Comparison of ENCODE assay signal across 10 cellular contexts in genomic region chr12:113462880-113463745, GRCh38. TPM values are rescaled to one million over a fixed set of nuclear protein-coding genes. Genes with fewer than 3 reads are reported as not detected.
A peak's percentile ranks its signal among the peaks of the same experiment; 100 is the strongest.
DNase-seq lines count a peak whose midpoint lies in the region; TF ChIP-seq lines count a peak whose summit lies in the region.
"Had no signal": no experiment of that assay in that cellular context is flagged by ENCODE, and none has a peak within 500 bp of the region (broad histone marks: within the 10 kb centered on the region; RNA-seq: fewer than 3 reads in every experiment).

No MANE protein-coding gene starts in this region.

- H3K9ac ChIP-seq in mammary epithelial cell (ENCODE audit: insufficient read depth, low read length) (no peak overlapping the region), mesendoderm (ENCODE audit: low read length) (no peak overlapping the region)

- peaks cover 24% of the 10 kb centered on the region for H3K4me1 Mint-ChIP-seq in activated T-cell treated with anti-CD3 and anti-CD28 coated beads, Interleukin-2, amount 50 U/mL, for 24 hours (ENCODE audit: low read depth)

- peak overlapping the region; percentile 56 for H3K4me3 Mint-ChIP-seq in activated T-cell treated with anti-CD3 and anti-CD28 coated beads, Interleukin-2, amount 50 U/mL, for 24 hours

- no peak overlapping the region for H3K23ac ChIP-seq in mesendoderm (ENCODE audit: low read length)

- no peak overlapping the region for H4K5ac ChIP-seq in mesendoderm (ENCODE audit: low read length)

- H4K8ac ChIP-seq in mesendoderm (ENCODE audit: low read depth, low read length), result no peak overlapping the region

- H3K79me2 ChIP-seq in mammary epithelial cell (ENCODE audit: insufficient read depth, low read length) (no peaks in the 10 kb centered on the region), mesendoderm (ENCODE audit: control insufficient read depth, insufficient read depth, low read length) (no peaks in the 10 kb centered on the region)

- no peaks in the 10 kb centered on the region for H3K9me3 ChIP-seq in mammary epithelial cell (replicated peaks; ENCODE audit: insufficient read depth, low read length)
- H3K9me3 ChIP-seq in tibial artery, result no peaks in the 10 kb centered on the region

- no peak overlapping the region for H3K27ac ChIP-seq in mammary epithelial cell (ENCODE audit: insufficient read depth, low read depth, low read length)
- no peak overlapping the region for H3K27ac ChIP-seq in mesendoderm (ENCODE audit: low read depth, low read length)
- no peak overlapping the region for H3K27ac ChIP-seq in tibial artery

- H3K27ac Mint-ChIP-seq in activated T-cell treated with anti-CD3 and anti-CD28 coated beads, Interleukin-2, amount 50 U/mL, for 24 hours, result no peak overlapping the region

- no peak overlapping the region for H2BK15ac ChIP-seq in mesendoderm (replicated peaks; ENCODE audit: low read depth)

- H2BK120ac ChIP-seq in mesendoderm (ENCODE audit: low read depth, low read length), result no peak overlapping the region

- no peaks in the 10 kb centered on the region for H3K9me3 Mint-ChIP-seq in activated T-cell treated with anti-CD3 and anti-CD28 coated beads, Interleukin-2, amount 50 U/mL, for 24 hours

- intact Hi-C loops in mammary epithelial cell (cut with micrococcal nuclease) (loop anchor here (1.0 to 5.0 kb wide), 3 partner anchors 294 to 449 kb away; no protein-coding TSS in a partner anchor), tibial artery (cut with DNase I; ENCODE audit: low total_unique reads) (no loop called here)

- no peaks in the 10 kb centered on the region for H4K20me1 ChIP-seq in mammary epithelial cell (ENCODE audit: insufficient read depth, low read length)

- peak; percentile 49 for DNase-seq in activated T-cell treated with anti-CD3 and anti-CD28 coated beads, Interleukin-2, amount 50 U/mL, for 24 hours
- no peak for DNase-seq in activated T-cell treated with anti-CD3 and anti-CD28 coated beads, Interleukin-2, amount 50 U/mL, for 1 hour
- no peak for DNase-seq in mammary epithelial cell
- DNase-seq in mesendoderm, result no peak
- no peak for DNase-seq in tibial artery
- DNase-seq in NCI-H1417 (lab: John Stamatoyannopoulos, UW), result no peak
- DNase-seq in Kasumi-1 (lab: John Stamatoyannopoulos, UW), result no peak
- no peak for DNase-seq in NCI-H2029 treated with DMSO at 0.1 percent for 48 hours (lab: John Stamatoyannopoulos, UW)
- DNase-seq: cortex of kidney had no signal

- in situ Hi-C loops in mammary epithelial cell (cut with MboI; ENCODE audit: low sequenced_read_pairs in 2 of 2), result loop anchor here (10.0 to 25.0 kb wide), 2 partner anchors 449 to 452 kb away; no protein-coding TSS in a partner anchor

- 0% methylated on average over 1 of the region's 99 CpGs for WGBS in mammary epithelial cell (ENCODE audit: low coverage, missing lambda C conversion rate)
- WGBS in mesendoderm (ENCODE audit: extremely low coverage, insufficient coverage, low lambda C conversion rate), result no CpG with 5 or more reads among the region's 99 CpGs

- dilution Hi-C loops in mammary epithelial cell (cut with HindIII; ENCODE audit: low sequenced_read_pairs), result no loop called here

- H3K18ac ChIP-seq in mesendoderm (ENCODE audit: low read length), result no peak overlapping the region

- no peak overlapping the region for H3K4ac ChIP-seq in mesendoderm (ENCODE audit: low read depth, low read length)

- H3K27me3 ChIP-seq in mammary epithelial cell (ENCODE audit: insufficient read depth, low read length), result peaks cover 55% of the 10 kb centered on the region
- peaks cover 53% of the 10 kb centered on the region for H3K27me3 ChIP-seq in mesendoderm (ENCODE audit: insufficient read depth, low read length, poor library complexity)
- H3K27me3 ChIP-seq in tibial artery, result peaks cover 10 to 95% of the 10 kb centered on the region in 2 donors

- no TSS peak for BruUV-seq in mammary epithelial cell (replicated peaks; lab: Mats Ljungman, UMichigan)

- H3K4me3 ChIP-seq in mammary epithelial cell (replicated peaks in 1 of 3; ENCODE audit: insufficient read depth in 1 of 3, low read depth in 2 of 3, low read length in 3 of 3), result no peak overlapping the region
- H3K4me3 ChIP-seq in mesendoderm (ENCODE audit: low read length), result no peak overlapping the region
- peak overlapping the region; percentile 26 to 41 for H3K4me3 ChIP-seq in tibial artery

- H3K36me3 ChIP-seq in mammary epithelial cell (ENCODE audit: insufficient read depth, low read length) (no peaks in the 10 kb centered on the region), mesendoderm (ENCODE audit: control insufficient read depth, insufficient read depth, low read length) (no peaks in the 10 kb centered on the region), tibial artery (no peaks in the 10 kb centered on the region)

- H3K79me1 ChIP-seq in mesendoderm (ENCODE audit: low read length), result no peaks in the 10 kb centered on the region

- H3K4me2 ChIP-seq in mammary epithelial cell (ENCODE audit: insufficient read depth, low read depth, low read length) (peak overlapping the region; percentile 30), mesendoderm (ENCODE audit: low read length) (peak overlapping the region; percentile 5)

- H3K36me3 Mint-ChIP-seq in activated T-cell treated with anti-CD3 and anti-CD28 coated beads, Interleukin-2, amount 50 U/mL, for 24 hours (ENCODE audit: low read depth), result no peaks in the 10 kb centered on the region

- peak overlapping the region; percentile 37 for H3K56ac ChIP-seq in mesendoderm (ENCODE audit: low read length)

- no peak overlapping the region for H2BK5ac ChIP-seq in mesendoderm (ENCODE audit: low read length)

- H2AK5ac ChIP-seq in mesendoderm (ENCODE audit: low read length), result no peak overlapping the region

- peak overlapping the region; percentile 16 for H2AFZ ChIP-seq in mammary epithelial cell (ENCODE audit: low read depth, low read length)

- peaks cover 84% of the 10 kb centered on the region for H3K27me3 Mint-ChIP-seq in activated T-cell treated with anti-CD3 and anti-CD28 coated beads, Interleukin-2, amount 50 U/mL, for 24 hours

- no peak for TF ChIP-seq CTCF in mammary epithelial cell (conservative IDR thresholded peaks at IDR 0.05 in 1 of 2, IDR thresholded peaks at IDR 0.05 in 1 of 2; ENCODE audit: extremely low read depth in 1 of 2, insufficient read depth in 1 of 2, low read depth in 1 of 2, low read length in 2 of 2)
- no peak for TF ChIP-seq CTCF in tibial artery (IDR thresholded peaks at IDR 0.05)

- CTCF ChIA-PET in mammary epithelial cell (lab: Charles Lee; ENCODE audit: low non-redundant PET), result no interaction called here

- H3K4me1 ChIP-seq in mammary epithelial cell (ENCODE audit: insufficient read depth, low read length), result peaks cover 20% of the 10 kb centered on the region
- no peaks in the 10 kb centered on the region for H3K4me1 ChIP-seq in mesendoderm (ENCODE audit: control insufficient read depth, low read depth, low read length)
- H3K4me1 ChIP-seq in tibial artery, result peaks cover 0 to 57% (median 51%) of the 10 kb centered on the region in 4 donors

RNA-seq across cellular contexts. Expression of gene LHX5, which starts 8.6 kb away (rescaled TPM):
- under 1 TPM; 0.49 to 0.67 TPM for total RNA-seq in mammary epithelial cell
- polyA plus RNA-seq in mammary epithelial cell, result 0.17 TPM
- polyA minus RNA-seq in mammary epithelial cell, result not detected
- not detected for polyA plus RNA-seq in mesendoderm (2013, experiment 1 of 2)
- 0.03 TPM for polyA plus RNA-seq in mesendoderm (2013, experiment 2 of 2)
- polyA plus RNA-seq: BJ had no signal

RNA-seq across cellular contexts. Expression of gene SDSL, which starts 40.9 kb away (rescaled TPM):
- total RNA-seq in mammary epithelial cell, result 10 to 100 TPM in 1 of 2 donors, 1 to 10 TPM in 1; 5.7 to 10.8 TPM
- polyA plus RNA-seq in mammary epithelial cell, result 6.1 TPM
- polyA minus RNA-seq in mammary epithelial cell, result 4.7 TPM
- polyA plus RNA-seq in mesendoderm (2013, experiment 1 of 2), result 0.31 TPM
- 0.29 TPM for polyA plus RNA-seq in mesendoderm (2013, experiment 2 of 2)

RNA-seq across cellular contexts. Expression of gene SDS, which starts 59.4 kb away (rescaled TPM):
- not detected for total RNA-seq in mammary epithelial cell
- not detected for polyA plus RNA-seq in mammary epithelial cell
- polyA minus RNA-seq in mammary epithelial cell, result not detected
- not detected for polyA plus RNA-seq in mesendoderm (2013, experiment 1 of 2)
- polyA plus RNA-seq in mesendoderm (2013, experiment 2 of 2), result not detected
- polyA plus RNA-seq: BJ had no signal

Comparison
In these comparisons a context has a peak if more than half of its experiments do, and no peak if none do; other contexts are left out.
1. H3K4me3 ChIP-seq: peak in tibial artery (2 of 2); none in mammary epithelial cell (0 of 3) and mesendoderm (single experiment).